In the genomic region with DNA sequence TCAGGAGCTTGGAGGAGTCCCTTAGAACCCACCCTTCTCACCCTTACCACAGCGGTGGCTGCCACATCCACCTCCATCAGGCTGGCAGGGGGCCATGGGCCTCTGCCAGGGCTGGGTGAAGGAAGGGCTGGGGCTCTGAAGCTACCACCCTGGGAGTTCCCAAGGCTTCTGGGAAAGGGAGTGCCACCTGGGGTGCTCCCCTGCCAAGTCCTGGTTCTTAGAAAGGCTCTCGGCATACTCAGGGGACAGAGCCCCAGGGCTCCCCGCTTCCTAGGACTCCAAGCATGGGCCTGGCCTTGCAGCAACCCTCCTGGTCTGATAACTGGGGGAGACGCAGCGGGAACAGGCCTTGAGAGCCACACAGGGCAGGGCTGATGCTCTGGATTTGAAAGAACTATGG, we compare ENCODE assay signal across 21 cellular contexts. TPM values are rescaled to one million over a fixed set of nuclear protein-coding genes. Genes with fewer than 3 reads are reported as not detected.
DNase-seq lines count a peak whose midpoint lies in the region; ATAC-seq and TF ChIP-seq lines count a peak whose summit lies in the region.
"Had no signal": no experiment of that assay in that cellular context is flagged by ENCODE, and none has a peak within 500 bp of the region (broad histone marks: within the 10 kb centered on the region; RNA-seq: fewer than 3 reads in every experiment).

No MANE protein-coding gene starts in this region.

- no peak overlapping the region for H3K4ac ChIP-seq in IMR-90 (ENCODE audit: low read depth, low read length)

- H3K4me1 ChIP-seq in IMR-90 (ENCODE audit: control insufficient read depth, insufficient read depth, low read length) = no peaks in the 10 kb centered on the region
- H3K4me1 ChIP-seq in parathyroid adenoma = peaks cover 24% of the 10 kb centered on the region
- H3K4me1 ChIP-seq: prostate gland, transverse colon had no signal

- no peak overlapping the region for H4K8ac ChIP-seq in IMR-90 (ENCODE audit: low read depth in 2 of 2, low read length in 2 of 2)

- no peak overlapping the region for H4K91ac ChIP-seq in IMR-90 (ENCODE audit: insufficient read depth, low read depth, low read length)

- BruUV-seq in IMR-90 (replicated peaks; lab: Mats Ljungman, UMichigan) = no TSS peak

- no peak overlapping the region for H3K9ac ChIP-seq in IMR-90 (ENCODE audit: low read depth, low read length)
- H3K9ac ChIP-seq in parathyroid adenoma = no peak overlapping the region
- H3K9ac ChIP-seq: KMS-11 had no signal

- POLR2A ChIA-PET in IMR-90 (lab: Charles Lee; ENCODE audit: unreplicated experiment) = no interaction called here

- peak overlapping the region; percentile 8 for H2AFZ ChIP-seq in IMR-90 (replicated peaks; ENCODE audit: low read length, poor library complexity)
- no peak overlapping the region for H2AFZ ChIP-seq in parathyroid adenoma

- H3K36me3 ChIP-seq in IMR-90 (ENCODE audit: control insufficient read depth, insufficient read depth, low read length) (no peaks in the 10 kb centered on the region), parathyroid adenoma (ENCODE audit: control insufficient read depth, insufficient read depth, low read length) (no peaks in the 10 kb centered on the region)
- H3K36me3 ChIP-seq: prostate gland, transverse colon had no signal

- H2BK120ac ChIP-seq in IMR-90 (ENCODE audit: low read depth, low read length) = no peak overlapping the region

- H3K9me3 ChIP-seq in IMR-90 (ENCODE audit: control insufficient read depth, insufficient read depth, low read length) (peaks cover 4% of the 10 kb centered on the region; the same call in 1 of the 2 replicates), parathyroid adenoma (ENCODE audit: control insufficient read depth, low read length) (no peaks in the 10 kb centered on the region)
- H3K9me3 ChIP-seq: prostate gland, transverse colon had no signal

- H3K23ac ChIP-seq in IMR-90 (ENCODE audit: low read depth, low read length) = no peak overlapping the region

- WGBS in IMR-90 (ENCODE audit: extremely low coverage in 2 of 2, insufficient read length in 1 of 2), 2 experiments = 77% methylated on average over 2 of the region's 5 CpGs; no CpG with 5 or more reads in 1 of the 2 experiments

- no peak overlapping the region for H3K4me2 ChIP-seq in IMR-90 (ENCODE audit: low read depth, low read length)
- H3K4me2 ChIP-seq in parathyroid adenoma (ENCODE audit: low read length) = no peak overlapping the region
- H3K4me2 ChIP-seq: KMS-11, smooth muscle cell had no signal

- no peak overlapping the region for H2BK15ac ChIP-seq in IMR-90 (ENCODE audit: low read depth, low read length)

- dilution Hi-C loops in IMR-90 (cut with HindIII; ENCODE audit: low sequenced_read_pairs, unreplicated experiment) = no loop called here

- in situ Hi-C loops in GM13976 (cut with MboI; ENCODE audit: low sequenced_read_pairs, unreplicated experiment) (no loop called here), IMR-90 (cut with MboI; ENCODE audit: low sequenced_read_pairs) (no loop called here)

- no peak overlapping the region for H3K27ac ChIP-seq in IMR-90 (ENCODE audit: insufficient read depth, low read length)
- H3K27ac ChIP-seq in parathyroid adenoma = peak overlapping the region; percentile 6
- H3K27ac ChIP-seq: KMS-11, prostate gland, transverse colon had no signal

- ATAC-seq in IMR-90 (ENCODE audit: low read depth) = no peak
- ATAC-seq in GM18502 (IDR thresholded peaks at IDR 0.05; ENCODE audit: poor library complexity, unreplicated experiment) = no peak
- ATAC-seq in GM21526 (IDR thresholded peaks at IDR 0.05; ENCODE audit: low FRiP score, unreplicated experiment) = no peak
- ATAC-seq in GM21723 (IDR thresholded peaks at IDR 0.05; ENCODE audit: unreplicated experiment) = no peak
- ATAC-seq: natural killer cell; stimulated activated naive CD8-positive, alpha-beta T cell treated with anti-CD3 and anti-CD28 coated beads, Interleukin-15, Interleukin-2, amounts not matched to agents 100 U/mL and 50 U/mL, for 24 hours had no signal

- H2BK20ac ChIP-seq in IMR-90 (ENCODE audit: low read depth, low read length) = no peak overlapping the region

- TF ChIP-seq RAD21 in IMR-90 (IDR thresholded peaks at IDR 0.05; ENCODE audit: low read length) = no peak

- no peak overlapping the region; the same call in 1 of the 2 replicates for H2AK5ac ChIP-seq in IMR-90 (ENCODE audit: low read depth, low read length)

- H3K56ac ChIP-seq in IMR-90 (ENCODE audit: extremely low read depth, insufficient read depth, low read length) = no peak overlapping the region

- TF ChIP-seq POLR2A in IMR-90 (IDR thresholded peaks at IDR 0.05; ENCODE audit: low read depth, low read length) = no peak

- H3K79me1 ChIP-seq in IMR-90 (ENCODE audit: low read depth in 1 of 2, low read length in 2 of 2) = no peaks in the 10 kb centered on the region

- H3K4me3 ChIP-seq in IMR-90 (ENCODE audit: insufficient read depth, low read depth, low read length) (no peak overlapping the region), parathyroid adenoma (ENCODE audit: low read depth, low read length) (no peak overlapping the region)
- H3K4me3 ChIP-seq: prostate gland, smooth muscle cell, transverse colon had no signal

- CTCF ChIA-PET in IMR-90 (lab: Yijun Ruan, JAX) = interaction anchor here (0.7 kb wide), 1 partner anchor 1918 kb away, joined by 3 read pairs; no protein-coding TSS in a partner anchor

- no peak overlapping the region for H2AK9ac ChIP-seq in IMR-90 (replicated peaks; ENCODE audit: low read depth, low read length, poor library complexity)

- H4K20me1 ChIP-seq in IMR-90 (ENCODE audit: insufficient read depth, low read length) = no peaks in the 10 kb centered on the region

- intact Hi-C loops in IMR-90 (cut with micrococcal nuclease) = no loop called here

- H3K14ac ChIP-seq in IMR-90 (replicated peaks; ENCODE audit: low read depth, low read length) = no peak overlapping the region

- no peaks in the 10 kb centered on the region for H3K79me2 ChIP-seq in parathyroid adenoma

- H2BK5ac ChIP-seq in IMR-90 (ENCODE audit: low read depth, low read length, poor library complexity, severe bottlenecking) = no peak overlapping the region

- H3K18ac ChIP-seq in IMR-90 (ENCODE audit: low read depth, low read length) = no peak overlapping the region

- H3K27me3 ChIP-seq in IMR-90 (ENCODE audit: control insufficient read depth, insufficient read depth, low read length) = peaks cover 29% of the 10 kb centered on the region
- no peaks in the 10 kb centered on the region for H3K27me3 ChIP-seq in parathyroid adenoma (ENCODE audit: control insufficient read depth, insufficient read depth, low read length)

- no peak for TF ChIP-seq CTCF in GM13976 (IDR thresholded peaks at IDR 0.05; ENCODE audit: borderline replicate concordance, control extremely low read depth, extremely low read depth, insufficient read depth, missing control alignments)
- TF ChIP-seq CTCF in IMR-90 (conservative IDR thresholded peaks at IDR 0.05; ENCODE audit: low read depth, low read length) = no peak
- TF ChIP-seq CTCF in parathyroid adenoma (IDR thresholded peaks at IDR 0.05) = no peak

- H3K9me1 ChIP-seq in IMR-90 (ENCODE audit: insufficient read depth, low read length) = 0 out of 2 replicates have a peak, but pooled peaks cover 5% of the 10 kb centered on the region

- H4K5ac ChIP-seq in IMR-90 (ENCODE audit: low read depth, low read length) = no peak overlapping the region

- DNase-seq in GM13976 (ENCODE audit: low spot score) = peak; percentile 27
- no peak for DNase-seq in IMR-90
- peak; percentile 48 for DNase-seq in islet precursor cell
- DNase-seq: activated CD4-positive, alpha-beta memory T cell treated with anti-CD3 and anti-CD28 coated beads for 36 hours; activated CD4-positive, CD25-positive, alpha-beta regulatory T cell; activated gamma-delta T cell treated with Interleukin-2 at 50 U/mL for 16 hours; DND-41; mammary epithelial cell; MV-4-11; natural killer cell; stimulated activated CD4-positive, alpha-beta T cell treated with anti-CD3 and anti-CD28 coated beads, Interleukin-2, amount 100 ng/mL, for 48 hours; stimulated activated naive CD8-positive, alpha-beta T cell treated with anti-CD3 and anti-CD28 coated beads, Interleukin-15, Interleukin-2, amounts not matched to agents 100 U/mL and 50 U/mL, for 24 hours; T-helper 9 cell; transverse colon had no signal

TF ChIP-seq in IMR-90, 13 proteins besides CTCF, POLR2A, EP300 and RAD21:
- TF ChIP-seq, protein P1, sequence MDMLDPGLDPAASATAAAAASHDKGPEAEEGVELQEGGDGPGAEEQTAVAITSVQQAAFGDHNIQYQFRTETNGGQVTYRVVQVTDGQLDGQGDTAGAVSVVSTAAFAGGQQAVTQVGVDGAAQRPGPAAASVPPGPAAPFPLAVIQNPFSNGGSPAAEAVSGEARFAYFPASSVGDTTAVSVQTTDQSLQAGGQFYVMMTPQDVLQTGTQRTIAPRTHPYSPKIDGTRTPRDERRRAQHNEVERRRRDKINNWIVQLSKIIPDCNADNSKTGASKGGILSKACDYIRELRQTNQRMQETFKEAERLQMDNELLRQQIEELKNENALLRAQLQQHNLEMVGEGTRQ (IDR thresholded peaks at IDR 0.05; ENCODE audit: low read depth, low read length) = no peak
- no peak for TF ChIP-seq RCOR1 (IDR thresholded peaks at IDR 0.05; ENCODE audit: insufficient replicate concordance, low read length)
- TF ChIP-seq SMC3 (IDR thresholded peaks at IDR 0.05; ENCODE audit: low read depth, low read length) = no peak
- no peak for TF ChIP-seq NFE2L2 (IDR thresholded peaks at IDR 0.05; ENCODE audit: low read depth, low read length)

RNA-seq across cellular contexts. Expression of gene PLA2G3, which starts 0.4 kb away (rescaled TPM):
- under 0.01 TPM in 1 of 2 replicates, not detected in the other for total RNA-seq in IMR-90 (2012; rRNA removed)
- 0.07 and 0.12 TPM in 2 replicates for polyA plus RNA-seq in IMR-90 (2012; rRNA removed)
- 0.04 TPM in 1 of 2 replicates, not detected in the other for polyA plus RNA-seq in IMR-90 (2012; cell fraction: cytosol; rRNA removed)
- polyA plus RNA-seq in IMR-90 (2012; cell fraction: nucleus; rRNA removed; ENCODE audit: low replicate concordance) = 0.09 and 0.11 TPM in 2 replicates
- total RNA-seq: activated CD4-positive, alpha-beta memory T cell treated with anti-CD3 and anti-CD28 coated beads for 36 hours; mammary epithelial cell; natural killer cell; transverse colon had no signal
- polyA plus RNA-seq: mammary epithelial cell, smooth muscle cell had no signal

RNA-seq across cellular contexts. Expression of gene INPP5J, which starts 18.0 kb away (rescaled TPM):
- 0.28 and 0.36 TPM in 2 replicates for total RNA-seq in IMR-90 (2012; rRNA removed)
- 2.0 and 2.2 TPM in 2 replicates for polyA plus RNA-seq in IMR-90 (2012; rRNA removed)
- polyA plus RNA-seq in IMR-90 (2012; cell fraction: cytosol; rRNA removed) = 0.41 and 2.1 TPM in 2 replicates
- 9.6 and 20.2 TPM in 2 replicates for polyA plus RNA-seq in IMR-90 (2012; cell fraction: nucleus; rRNA removed; ENCODE audit: low replicate concordance)
- total RNA-seq: natural killer cell had no signal

RNA-seq across cellular contexts. Expression of gene RNF185, which starts 19.2 kb away (rescaled TPM):
- 30.3 and 34.2 TPM in 2 replicates for total RNA-seq in IMR-90 (2012; rRNA removed)
- polyA plus RNA-seq in IMR-90 (2012; rRNA removed) = 33.6 and 38.7 TPM in 2 replicates
- polyA plus RNA-seq in IMR-90 (2012; cell fraction: cytosol; rRNA removed) = 19.1 and 21.5 TPM in 2 replicates
- 16.0 and 45.2 TPM in 2 replicates for polyA plus RNA-seq in IMR-90 (2012; cell fraction: nucleus; rRNA removed; ENCODE audit: low replicate concordance)

RNA-seq across cellular contexts. Expression of gene SELENOM, which starts 33.4 kb away (rescaled TPM):
- total RNA-seq in IMR-90 (2012; rRNA removed) = 36.1 and 46.2 TPM in 2 replicates
- polyA plus RNA-seq in IMR-90 (2012; rRNA removed) = 270 and 369 TPM in 2 replicates
- polyA plus RNA-seq in IMR-90 (2012; cell fraction: cytosol; rRNA removed) = 662 and 853 TPM in 2 replicates
- polyA plus RNA-seq in IMR-90 (2012; cell fraction: nucleus; rRNA removed; ENCODE audit: low replicate concordance) = 256 and 316 TPM in 2 replicates

RNA-seq across cellular contexts. Expression of gene SMTN, which starts 59.6 kb away (rescaled TPM):
- 47.2 and 53.6 TPM in 2 replicates for total RNA-seq in IMR-90 (2012; rRNA removed)
- polyA plus RNA-seq in IMR-90 (2012; rRNA removed) = 63.7 and 65.1 TPM in 2 replicates
- polyA plus RNA-seq in IMR-90 (2012; cell fraction: cytosol; rRNA removed) = 97.1 and 119 TPM in 2 replicates
- 227 and 462 TPM in 2 replicates for polyA plus RNA-seq in IMR-90 (2012; cell fraction: nucleus; rRNA removed; ENCODE audit: low replicate concordance)
